6 cellular contexts compared by ENCODE assay signal in the genomic region with DNA sequence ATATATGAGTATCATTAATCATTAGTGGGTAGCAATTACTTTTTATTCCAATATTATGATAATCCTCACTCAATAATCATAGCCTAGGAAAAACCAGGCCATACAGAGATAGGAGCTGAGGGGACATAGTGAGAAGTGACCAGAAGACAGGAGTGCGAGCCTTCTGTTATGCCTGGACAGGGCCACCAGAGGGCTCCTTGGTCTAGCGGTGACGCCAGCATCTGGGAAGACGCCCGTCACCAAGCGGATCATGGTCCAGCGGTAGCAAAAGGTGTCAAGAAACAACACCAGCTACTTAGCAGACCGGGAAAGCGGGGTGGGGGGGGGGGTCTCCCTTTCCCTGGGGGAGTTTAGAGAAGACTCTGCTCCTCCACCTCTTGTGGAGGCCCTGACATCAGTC. TPM values are rescaled to one million over a fixed set of nuclear protein-coding genes. Genes with fewer than 3 reads are reported as not detected.
A peak's percentile ranks its signal among the peaks of the same experiment; 100 is the strongest.
DNase-seq lines count a peak whose midpoint lies in the region; ATAC-seq and TF ChIP-seq lines count a peak whose summit lies in the region.
"Not testable (repeated sequence)": the region's sequence is repeated elsewhere in the genome, so short reads cannot be mapped to it uniquely, and the experiment has no call there.

No MANE protein-coding gene starts in this region.

- not testable (repeated sequence) for H2BK5ac ChIP-seq in H9 (ENCODE audit: insufficient read length, low read length)

- not testable (repeated sequence) for H3K36me3 Mint-ChIP-seq in H9 (ENCODE audit: insufficient read depth in 1 of 3, low read depth in 3 of 3); MCF 10A (ENCODE audit: insufficient read depth, unreplicated experiment)

- H3K79me2 ChIP-seq in H9 (ENCODE audit: insufficient read depth, low read length); parathyroid adenoma: not testable (repeated sequence)

- H3K14ac ChIP-seq in H9 (ENCODE audit: insufficient read depth, low read length), result not testable (repeated sequence)

- CTCF ChIA-PET in MCF 10A (lab: Yijun Ruan, JAX), result interaction anchor here (0.7 to 16.6 kb wide), 18 partner anchors 8 to 113 kb away, joined by 3 to 626 read pairs (median 4); a partner anchor contains a TSS

- not testable (repeated sequence) for TF ChIP-seq POLR2A in heart left ventricle (IDR thresholded peaks at IDR 0.05)

- not testable (repeated sequence) for H2BK15ac ChIP-seq in H9 (ENCODE audit: low read depth, low read length)

- not testable (repeated sequence) for H4K5ac ChIP-seq in H9 (ENCODE audit: insufficient read length, low read depth, low read length)

- not testable (repeated sequence) for H3K79me1 ChIP-seq in H9 (ENCODE audit: insufficient read depth, low read depth, low read length, poor library complexity, severe bottlenecking)

- in situ Hi-C loops in SK-MEL-5 (cut with HindIII; ENCODE audit: low pct_unique_long_range_greater_than_20kb, low sequenced_read_pairs), result not testable (repeated sequence)

- H3K4me1 ChIP-seq in H9 (ENCODE audit: insufficient read depth, low read length); parathyroid adenoma: not testable (repeated sequence)
- H3K4me1 ChIP-seq in heart left ventricle, result peaks cover 6 to 64% (median 13%) of the 10 kb centered on the region in 12 donors

- not testable (repeated sequence) for H3K27ac Mint-ChIP-seq in H9; MCF 10A (ENCODE audit: low read depth, unreplicated experiment)

- not testable (repeated sequence) for H2AK5ac ChIP-seq in H9 (ENCODE audit: insufficient read length, low read length)

- peaks cover 73% of the 10 kb centered on the region for H3K27me3 Mint-ChIP-seq in H9 (ENCODE audit: low read depth)
- H3K27me3 Mint-ChIP-seq in MCF 10A (ENCODE audit: insufficient read depth, unreplicated experiment), result not testable (repeated sequence)

- not testable (repeated sequence) for ATAC-seq in heart left ventricle

- not testable (repeated sequence) for H4K20me1 ChIP-seq in H9 (ENCODE audit: control insufficient read depth, insufficient read depth, insufficient read length)

- intact Hi-C loops in MCF 10A (cut with micrococcal nuclease), result loop anchor here (1.0 kb wide), 1 partner anchor 108 kb away; no protein-coding TSS in a partner anchor
- intact Hi-C loops in heart left ventricle (cut with DNase I), result not testable (repeated sequence)

- not testable (repeated sequence) for DNase-seq in AG09309 (ENCODE audit: low read depth); H9; MCF 10A (ENCODE audit: unreplicated experiment)
- DNase-seq in SK-MEL-5 (ENCODE audit: low read depth, low spot score) (peak; percentile 23), heart left ventricle (peak in 2 of 5 donors; percentile 56 to 63)

- H2BK120ac ChIP-seq in H9 (ENCODE audit: low read depth, low read length, poor library complexity, severe bottlenecking), result not testable (repeated sequence)

- not testable (repeated sequence) for H4K8ac ChIP-seq in H9 (replicated peaks; ENCODE audit: insufficient read length, low read depth, low read length)

- H3K27me3 ChIP-seq in H9 (ENCODE audit: insufficient read depth, low read length); heart left ventricle; parathyroid adenoma (ENCODE audit: control insufficient read depth, insufficient read depth, low read length): not testable (repeated sequence)

- TF ChIP-seq CTCF in AG09309 (IDR thresholded peaks at IDR 0.05; ENCODE audit: control insufficient read depth, insufficient read depth, low read depth, low read length, missing control alignments), result peak; percentile 44
- peak; percentile 70 for TF ChIP-seq CTCF in H9 (conservative IDR thresholded peaks at IDR 0.05)
- peak; percentile 56 for TF ChIP-seq CTCF in MCF 10A (IDR thresholded peaks at IDR 0.05; ENCODE audit: unreplicated experiment)
- peak; percentile 40 to 73 (median 58) for TF ChIP-seq CTCF in heart left ventricle (IDR thresholded peaks at IDR 0.05)
- peak; percentile 64 for TF ChIP-seq CTCF in parathyroid adenoma (IDR thresholded peaks at IDR 0.05)

- not testable (repeated sequence) for BruUV-seq in MCF 10A (replicated peaks; lab: Mats Ljungman, UMichigan)

- H3K18ac ChIP-seq in H9 (ENCODE audit: insufficient read length, low read depth, low read length), result not testable (repeated sequence)

- H2AFZ ChIP-seq in H9 (ENCODE audit: low read length); parathyroid adenoma: not testable (repeated sequence)

- not testable (repeated sequence) for H3K56ac ChIP-seq in H9 (ENCODE audit: insufficient read length, low read depth, low read length)

- not testable (repeated sequence) for H3K4ac ChIP-seq in H9 (ENCODE audit: low read depth, low read length)

- not testable (repeated sequence) for H2BK12ac ChIP-seq in H9 (ENCODE audit: insufficient read length, low read depth, low read length)

- not testable (repeated sequence) for H4K91ac ChIP-seq in H9 (ENCODE audit: insufficient read length, low read depth, low read length)

- not testable (repeated sequence) for H3T11ph ChIP-seq in H9 (ENCODE audit: low read length)

- POLR2A ChIA-PET in MCF 10A (lab: Yijun Ruan, JAX), result interaction anchor here (1.1 to 1.7 kb wide), 2 partner anchors 85 to 108 kb away, joined by 3 to 8 read pairs; a partner anchor contains a TSS

- not testable (repeated sequence) for H3K4me3 Mint-ChIP-seq in H9; MCF 10A (ENCODE audit: unreplicated experiment)

- not testable (repeated sequence) for H3K9me3 Mint-ChIP-seq in H9; MCF 10A (ENCODE audit: unreplicated experiment)

- not testable (repeated sequence) for H3K9ac ChIP-seq in H9 (ENCODE audit: extremely low read depth, insufficient read length, low read length); parathyroid adenoma

- H3K23me2 ChIP-seq in H9 (ENCODE audit: insufficient read length, low read depth, low read length, poor library complexity, severe bottlenecking), result not testable (repeated sequence)

- H3K23ac ChIP-seq in H9 (ENCODE audit: insufficient read length, low read depth, low read length), result not testable (repeated sequence)

- H3K4me1 Mint-ChIP-seq in H9, result peaks cover 9 to 11% of the 10 kb centered on the region in 2 experiments
- H3K4me1 Mint-ChIP-seq in MCF 10A (ENCODE audit: insufficient read depth, unreplicated experiment), result not testable (repeated sequence)

- WGBS in H9 (ENCODE audit: extremely low coverage, insufficient read length, low lambda C conversion rate), result no CpG with 5 or more reads among the region's 9 CpGs
- WGBS in heart left ventricle, 4 donors, result 3 to 6% (median 4%) methylated on average over 8 to 9 of the region's 9 CpGs

- H3K36me3 ChIP-seq in heart left ventricle, result peaks cover 0 to 40% (median 16%) of the 10 kb centered on the region in 9 donors
- H3K36me3 ChIP-seq in parathyroid adenoma (ENCODE audit: control insufficient read depth, insufficient read depth, low read length), result not testable (repeated sequence)

- H3K9me3 ChIP-seq in H9 (ENCODE audit: control insufficient read depth, low read depth, low read length); heart left ventricle; parathyroid adenoma (ENCODE audit: control insufficient read depth, low read length): not testable (repeated sequence)

- not testable (repeated sequence) for H3K4me2 ChIP-seq in H9 (ENCODE audit: insufficient read depth, insufficient read length, low read length); parathyroid adenoma (ENCODE audit: low read length)

- H2BK20ac ChIP-seq in H9 (ENCODE audit: low read depth, low read length, poor library complexity, severe bottlenecking), result not testable (repeated sequence)

- not testable (repeated sequence) for H3K4me3 ChIP-seq in AG09309 (ENCODE audit: control insufficient read depth, low read depth, low read length); heart left ventricle; parathyroid adenoma (ENCODE audit: low read depth, low read length)

- H3K27ac ChIP-seq in H9 (ENCODE audit: insufficient read length, low read depth, low read length); parathyroid adenoma: not testable (repeated sequence)
- peak overlapping the region in 1 of 12 donors; percentile 78 for H3K27ac ChIP-seq in heart left ventricle

RNA-seq across cellular contexts. Expression of a gene that starts 7.0 kb away (rescaled TPM):
- 0.09 and 0.53 TPM in 2 replicates for total RNA-seq in H9 (2021)
- not detected in 2 replicates for total RNA-seq in SK-MEL-5 (2014; rRNA removed; shearing (Covaris generic))
- not detected in 2 replicates for polyA plus RNA-seq in SK-MEL-5 (2015; cell fraction: cytosol; rRNA removed)
- not detected in 2 replicates for polyA plus RNA-seq in SK-MEL-5 (2015; cell fraction: nucleus; rRNA removed)
- total RNA-seq in MCF 10A (2022), result not detected in 2 replicates
- total RNA-seq in heart left ventricle, result 10 to 100 TPM; 20.7 to 47.5 (median 27.5) TPM
- 10 to 100 TPM; 21.9 to 40.4 TPM for polyA plus RNA-seq in heart left ventricle

RNA-seq across cellular contexts. Expression of a gene that starts 11.9 kb away (rescaled TPM):
- total RNA-seq in H9 (2021) (0.35 TPM in 1 of 2 replicates, not detected in the other), MCF 10A (2022) (not detected in 2 replicates), heart left ventricle (10 to 100 TPM in 1 of 9 donors, 1 to 10 TPM in 6, under 1 TPM in 2; 0.75 to 10.5 (median 3.0) TPM)
- not detected in 2 replicates for total RNA-seq in SK-MEL-5 (2014; rRNA removed; shearing (Covaris generic))
- not detected in 2 replicates for polyA plus RNA-seq in SK-MEL-5 (2015; cell fraction: cytosol; rRNA removed)
- not detected in 2 replicates for polyA plus RNA-seq in SK-MEL-5 (2015; cell fraction: nucleus; rRNA removed)
- polyA plus RNA-seq in heart left ventricle, result 1 to 10 TPM; 4.0 to 4.4 TPM

RNA-seq across cellular contexts. Expression of a gene that starts 16.6 kb away (rescaled TPM):
- total RNA-seq in H9 (2021), result 8.9 and 9.2 TPM in 2 replicates
- total RNA-seq in SK-MEL-5 (2014; rRNA removed; shearing (Covaris generic)), result 0.98 and 1.7 TPM in 2 replicates
- 1.00 and 3.5 TPM in 2 replicates for polyA plus RNA-seq in SK-MEL-5 (2015; cell fraction: cytosol; rRNA removed)
- polyA plus RNA-seq in SK-MEL-5 (2015; cell fraction: nucleus; rRNA removed), result 74.7 and 77.8 TPM in 2 replicates
- 15.8 and 19.9 TPM in 2 replicates for total RNA-seq in MCF 10A (2022)
- total RNA-seq in heart left ventricle, result 1 to 10 TPM in 8 of 9 donors, under 1 TPM in 1; 0.92 to 8.8 (median 1.7) TPM
- 1 to 10 TPM; 1.2 to 2.2 TPM for polyA plus RNA-seq in heart left ventricle

RNA-seq across cellular contexts. Expression of a gene that starts 18.0 kb away (rescaled TPM):
- total RNA-seq in H9 (2021) (13.0 and 13.4 TPM in 2 replicates), MCF 10A (2022) (21.7 and 23.8 TPM in 2 replicates), heart left ventricle (1 to 10 TPM in 7 of 9 donors, under 1 TPM in 2; 0.81 to 3.8 (median 1.6) TPM)
- total RNA-seq in SK-MEL-5 (2014; rRNA removed; shearing (Covaris generic)), result 2.3 and 3.2 TPM in 2 replicates
- 1.5 and 1.8 TPM in 2 replicates for polyA plus RNA-seq in SK-MEL-5 (2015; cell fraction: cytosol; rRNA removed)
- 73.4 and 99.3 TPM in 2 replicates for polyA plus RNA-seq in SK-MEL-5 (2015; cell fraction: nucleus; rRNA removed)
- under 1 TPM; 0.53 to 0.64 TPM for polyA plus RNA-seq in heart left ventricle

RNA-seq across cellular contexts. Expression of a gene that starts 20.1 kb away (rescaled TPM):
- total RNA-seq in H9 (2021) (not detected in 2 replicates), MCF 10A (2022) (0.52 and 1.3 TPM in 2 replicates), heart left ventricle (10 to 100 TPM in 1 of 9 donors, 1 to 10 TPM in 8; 1.7 to 10.1 (median 3.0) TPM)
- 0.35 and 0.48 TPM in 2 replicates for total RNA-seq in SK-MEL-5 (2014; rRNA removed; shearing (Covaris generic))
- polyA plus RNA-seq in SK-MEL-5 (2015; cell fraction: cytosol; rRNA removed), result not detected in 2 replicates
- polyA plus RNA-seq in SK-MEL-5 (2015; cell fraction: nucleus; rRNA removed), result not detected in 2 replicates
- 1 to 10 TPM; 2.6 to 3.2 TPM for polyA plus RNA-seq in heart left ventricle

Comparison
In these comparisons a context has a peak if more than half of its experiments do, and no peak if none do; other contexts are left out.
1. RNA of a gene that starts 7.0 kb away (total RNA-seq): 20.7 to 47.5 TPM in heart left ventricle; 0.09 to 0.53 TPM in H9, not detected in SK-MEL-5 and not detected in MCF 10A; every median in the first group is over 10 times any median in the second.
2. Peak in every context shown above with its lines, with median percentiles within 50 percentile points of each other: CTCF ChIP-seq.